Comparison of ENCODE assay signal across 8 cellular contexts in genomic region chr3:47780727-47781325, GRCh38. TPM values are rescaled to one million over a fixed set of nuclear protein-coding genes. Genes with fewer than 3 reads are reported as not detected.
DNase-seq lines count a peak whose midpoint lies in the region; ATAC-seq and TF ChIP-seq lines count a peak whose summit lies in the region.

No MANE protein-coding gene starts in this region.

- H3K27ac ChIP-seq in Peyer's patch, result peak overlapping the region; percentile 92 to 100 (median 98)
- peak overlapping the region; percentile 98 for H3K27ac ChIP-seq in effector memory CD4-positive, alpha-beta T cell (ENCODE audit: insufficient read depth, low read length, poor library complexity, severe bottlenecking)

- no peaks in the 10 kb centered on the region for H3K9me3 Mint-ChIP-seq in natural killer cell treated with Interleukin-12 subunit alpha and Interleukin-12 subunit beta and Interleukin-15 and Interleukin-18, amount 100 ng/mL, for 72 hours

- no peaks in the 10 kb centered on the region for H3K27me3 ChIP-seq in BE2C
- no peaks in the 10 kb centered on the region for H3K27me3 ChIP-seq in Peyer's patch
- no peaks in the 10 kb centered on the region for H3K27me3 ChIP-seq in effector memory CD4-positive, alpha-beta T cell (replicated peaks; ENCODE audit: control insufficient read depth, insufficient read depth, low read length, poor library complexity, severe bottlenecking)

- H3K27me3 Mint-ChIP-seq in natural killer cell treated with Interleukin-12 subunit alpha and Interleukin-12 subunit beta and Interleukin-15 and Interleukin-18, amount 100 ng/mL, for 72 hours, result no peaks in the 10 kb centered on the region

- H3K4me1 ChIP-seq in BE2C (no peaks in the 10 kb centered on the region), Peyer's patch (peaks cover 0 to 20% (median 9%) of the 10 kb centered on the region in 4 donors)
- peaks cover 17% of the 10 kb centered on the region for H3K4me1 ChIP-seq in effector memory CD4-positive, alpha-beta T cell (ENCODE audit: control insufficient read depth, insufficient read depth, low read length, poor library complexity, severe bottlenecking)

- ATAC-seq in GM21515 (IDR thresholded peaks at IDR 0.05; ENCODE audit: unreplicated experiment) (peak; percentile 2), GM18505 (IDR thresholded peaks at IDR 0.05; ENCODE audit: unreplicated experiment) (no peak)
- ATAC-seq in natural killer cell treated with Interleukin-12 subunit alpha and Interleukin-12 subunit beta and Interleukin-15 and Interleukin-18, amount 100 ng/mL, for 72 hours, result no peak

- TF ChIP-seq POLR2A in Peyer's patch (IDR thresholded peaks at IDR 0.05) (no peak), GM18505 (IDR thresholded peaks at IDR 0.05; ENCODE audit: borderline replicate concordance, extremely low read depth, insufficient read depth, insufficient read length) (no peak)

- H3K36me3 Mint-ChIP-seq in natural killer cell treated with Interleukin-12 subunit alpha and Interleukin-12 subunit beta and Interleukin-15 and Interleukin-18, amount 100 ng/mL, for 72 hours, result peaks cover 6% of the 10 kb centered on the region

- H3K27ac Mint-ChIP-seq in natural killer cell treated with Interleukin-12 subunit alpha and Interleukin-12 subunit beta and Interleukin-15 and Interleukin-18, amount 100 ng/mL, for 72 hours, result peak overlapping the region; percentile 94 to 95

- DNase-seq in BE2C (no peak), Peyer's patch (no peak)
- no peak for DNase-seq in effector memory CD4-positive, alpha-beta T cell
- no peak for DNase-seq in natural killer cell treated with Interleukin-12 subunit alpha and Interleukin-12 subunit beta and Interleukin-15 and Interleukin-18, amount 100 ng/mL, for 72 hours (ENCODE audit: low spot score)
- no peak for DNase-seq in central memory CD4-positive, alpha-beta T cell
- DNase-seq in activated CD4-positive, CD25-positive, alpha-beta regulatory T cell (lab: John Stamatoyannopoulos, UW), result no peak

- TF ChIP-seq CTCF in BE2C (IDR thresholded peaks at IDR 0.05; ENCODE audit: low read depth, low read length) (no peak), Peyer's patch (IDR thresholded peaks at IDR 0.05) (no peak)

- H3K4me1 Mint-ChIP-seq in natural killer cell treated with Interleukin-12 subunit alpha and Interleukin-12 subunit beta and Interleukin-15 and Interleukin-18, amount 100 ng/mL, for 72 hours (ENCODE audit: low read depth in 2 of 2), result peaks cover 20 to 27% of the 10 kb centered on the region in 2 donors

- peaks cover 7% of the 10 kb centered on the region for H3K36me3 ChIP-seq in BE2C
- no peaks in the 10 kb centered on the region for H3K36me3 ChIP-seq in Peyer's patch
- H3K36me3 ChIP-seq in effector memory CD4-positive, alpha-beta T cell (ENCODE audit: control insufficient read depth, insufficient read depth, low read length), result no peaks in the 10 kb centered on the region

- H3K4me3 ChIP-seq in BE2C (ENCODE audit: low read depth, low read length), result peak overlapping the region; percentile 70
- peak overlapping the region; percentile 92 to 99 (median 97) for H3K4me3 ChIP-seq in Peyer's patch
- H3K4me3 ChIP-seq in effector memory CD4-positive, alpha-beta T cell (ENCODE audit: insufficient read depth, low read depth, low read length, poor library complexity, severe bottlenecking), result peak overlapping the region; percentile 77

- H3K4me3 Mint-ChIP-seq in natural killer cell treated with Interleukin-12 subunit alpha and Interleukin-12 subunit beta and Interleukin-15 and Interleukin-18, amount 100 ng/mL, for 72 hours, result peak overlapping the region; percentile 96

- H3K9me3 ChIP-seq in BE2C (no peaks in the 10 kb centered on the region), Peyer's patch (no peaks in the 10 kb centered on the region)
- H3K9me3 ChIP-seq in effector memory CD4-positive, alpha-beta T cell (ENCODE audit: control insufficient read depth, low read length), result no peaks in the 10 kb centered on the region

RNA-seq across cellular contexts. Expression of gene SMARCC1, which starts 0.9 kb away (rescaled TPM):
- 36.4 TPM for polyA plus RNA-seq in BE2C (2012; ENCODE audit: insufficient read depth, insufficient read length, low read depth)
- total RNA-seq in Peyer's patch, result 100 to 1,000 TPM in 1 of 4 donors, 10 to 100 TPM in 3; 25.0 to 110 (median 56.4) TPM
- total RNA-seq in natural killer cell treated with Interleukin-12 subunit alpha and Interleukin-12 subunit beta and Interleukin-15 and Interleukin-18, amount 100 ng/mL, for 72 hours, result 100 to 1,000 TPM in 1 of 2 donors, 10 to 100 TPM in 1; 93.8 to 130 TPM

RNA-seq across cellular contexts. Expression of gene DHX30, which starts 22.1 kb away (rescaled TPM):
- 114 TPM for polyA plus RNA-seq in BE2C (2012; ENCODE audit: insufficient read depth, insufficient read length, low read depth)
- total RNA-seq in Peyer's patch, result 10 to 100 TPM; 42.0 to 72.9 (median 58.5) TPM
- 100 to 1,000 TPM; 101 to 177 TPM for total RNA-seq in natural killer cell treated with Interleukin-12 subunit alpha and Interleukin-12 subunit beta and Interleukin-15 and Interleukin-18, amount 100 ng/mL, for 72 hours
